Comparison of ENCODE assay signal across 9 cellular contexts in genomic region chr12:131592972-131593371, GRCh38.
A peak's percentile ranks its signal among the peaks of the same experiment; 100 is the strongest.
DNase-seq lines count a peak whose midpoint lies in the region; ATAC-seq and TF ChIP-seq lines count a peak whose summit lies in the region.
"Had no signal": no experiment of that assay in that cellular context is flagged by ENCODE, and none has a peak within 500 bp of the region (broad histone marks: within the 10 kb centered on the region; RNA-seq: fewer than 3 reads in every experiment).

No MANE protein-coding gene starts in this region.

- no peaks in the 10 kb centered on the region for H3K27me3 ChIP-seq in uterus

- DNase-seq in GM10248 (ENCODE audit: extremely low spot score) (peak; percentile 82), GM19238 (ENCODE audit: insufficient read length, low spot score) (peak; percentile 74), activated B cell treated with CpG ODN at 0.5 μM for 24 hours (no peak), uterus (no peak), kidney glomerular epithelial cell (lab: John Stamatoyannopoulos, UW) (no peak), chondrocyte (ENCODE audit: low spot score) (no peak), HUDEP-2 (lab: John Stamatoyannopoulos, UW; ENCODE audit: unreplicated experiment in 76 of 76) (no peak)
- DNase-seq: mammary epithelial cell had no signal

- H3K4me1 Mint-ChIP-seq in activated B cell treated with CpG ODN at 0.5 μM for 24 hours (peaks cover 9% of the 10 kb centered on the region), chondrocyte (ENCODE audit: low read depth) (no peaks in the 10 kb centered on the region)

- no peak overlapping the region for H3K27ac Mint-ChIP-seq in activated B cell treated with CpG ODN at 0.5 μM for 24 hours
- H3K27ac Mint-ChIP-seq in chondrocyte (ENCODE audit: unreplicated experiment): no peak overlapping the region

- H3K4me3 Mint-ChIP-seq in activated B cell treated with CpG ODN at 0.5 μM for 24 hours: no peak overlapping the region
- no peak overlapping the region for H3K4me3 Mint-ChIP-seq in chondrocyte (ENCODE audit: unreplicated experiment)

- peak; percentile 99 for ATAC-seq in HG02973 (IDR thresholded peaks at IDR 0.05; ENCODE audit: unreplicated experiment)
- ATAC-seq in activated B cell treated with CpG ODN at 0.5 μM for 24 hours (ENCODE audit: low read depth): peak; percentile 18

- TF ChIP-seq POLR2A in uterus (IDR thresholded peaks at IDR 0.05): no peak

- intact Hi-C loops in activated B cell treated with CpG ODN at 0.5 μM for 24 hours (cut with micrococcal nuclease): no loop called here
- intact Hi-C loops in uterus (cut with DNase I; ENCODE audit: low total_unique reads): no loop called here

- H3K27ac ChIP-seq in uterus: no peak overlapping the region

- no peak for TF ChIP-seq CTCF in GM10248 (IDR thresholded peaks at IDR 0.05; ENCODE audit: control extremely low read depth, extremely low read depth, low read depth, missing control alignments)
- TF ChIP-seq CTCF in activated B cell treated with CpG ODN at 0.5 μM for 24 hours (IDR thresholded peaks at IDR 0.05): no peak
- TF ChIP-seq CTCF in uterus (IDR thresholded peaks at IDR 0.05): no peak
- no peak for TF ChIP-seq CTCF in chondrocyte (IDR thresholded peaks at IDR 0.05)

- H3K27me3 Mint-ChIP-seq in activated B cell treated with CpG ODN at 0.5 μM for 24 hours (no peaks in the 10 kb centered on the region), chondrocyte (ENCODE audit: low read depth) (peaks cover 17% of the 10 kb centered on the region)

- H3K36me3 Mint-ChIP-seq in activated B cell treated with CpG ODN at 0.5 μM for 24 hours (ENCODE audit: low read depth): no peaks in the 10 kb centered on the region
- no peaks in the 10 kb centered on the region for H3K36me3 Mint-ChIP-seq in chondrocyte (ENCODE audit: low read depth)

- H3K36me3 ChIP-seq in uterus: no peaks in the 10 kb centered on the region

- no peak overlapping the region for H3K4me3 ChIP-seq in uterus

- no peaks in the 10 kb centered on the region for H3K9me3 ChIP-seq in uterus

- no peaks in the 10 kb centered on the region for H3K4me1 ChIP-seq in uterus

- CTCF ChIA-PET in GM10248 (lab: Yijun Ruan, JAX) (interaction anchor here (0.9 to 2.0 kb wide), 3 partner anchors 9 to 17 kb away, joined by 3 to 5 read pairs (median 4); no protein-coding TSS in a partner anchor), activated B cell treated with CpG ODN at 0.5 μM for 24 hours (lab: Charles Lee) (no interaction called here)

- POLR2A ChIA-PET in GM10248 (lab: Yijun Ruan, JAX): no interaction called here
- POLR2A ChIA-PET in activated B cell treated with CpG ODN at 0.5 μM for 24 hours (lab: Charles Lee): no interaction called here

- no peaks in the 10 kb centered on the region for H3K9me3 Mint-ChIP-seq in activated B cell treated with CpG ODN at 0.5 μM for 24 hours
- no peaks in the 10 kb centered on the region for H3K9me3 Mint-ChIP-seq in chondrocyte (ENCODE audit: low read depth)

Comparison
In these comparisons a context has a peak if more than half of its experiments do, and no peak if none do; other contexts are left out.
1. DNase-seq: peak in GM10248 (single experiment) and GM19238 (single experiment); none in activated B cell treated with CpG ODN at 0.5 μM for 24 hours (single experiment), uterus (0 of 2), kidney glomerular epithelial cell (single experiment), chondrocyte (single experiment) and HUDEP-2 (0 of 76).